13 cellular contexts compared by ENCODE assay signal in genomic region chr10:4270116-4270515, GRCh38.
DNase-seq lines count a peak whose midpoint lies in the region; ATAC-seq and TF ChIP-seq lines count a peak whose summit lies in the region.
"Had no signal": no experiment of that assay in that cellular context is flagged by ENCODE, and none has a peak within 500 bp of the region (broad histone marks: within the 10 kb centered on the region; RNA-seq: fewer than 3 reads in every experiment).

No MANE protein-coding gene starts in this region.

- H3K4me3 ChIP-seq in SJCRH30: no peak overlapping the region
- no peak overlapping the region for H3K4me3 ChIP-seq in naive thymus-derived CD4-positive, alpha-beta T cell (ENCODE audit: low read length)
- no peak overlapping the region for H3K4me3 ChIP-seq in neural progenitor cell
- no peak overlapping the region for H3K4me3 ChIP-seq in uterus
- no peak overlapping the region for H3K4me3 ChIP-seq in ascending aorta
- H3K4me3 ChIP-seq: transverse colon had no signal

- peak; percentile 37 for ATAC-seq in naive thymus-derived CD4-positive, alpha-beta T cell

- H3K27me3 ChIP-seq in SJCRH30 (no peaks in the 10 kb centered on the region), neural progenitor cell (no peaks in the 10 kb centered on the region), uterus (no peaks in the 10 kb centered on the region), ascending aorta (no peaks in the 10 kb centered on the region)
- no peaks in the 10 kb centered on the region for H3K27me3 ChIP-seq in naive thymus-derived CD4-positive, alpha-beta T cell (ENCODE audit: control insufficient read depth in 2 of 2, insufficient read depth in 2 of 2, low read length in 2 of 2)
- H3K27me3 ChIP-seq: transverse colon had no signal

- H3K79me2 ChIP-seq in neural progenitor cell (ENCODE audit: low read depth): no peaks in the 10 kb centered on the region

- no peak for TF ChIP-seq POLR2A in uterus (IDR thresholded peaks at IDR 0.05)

- POLR2A ChIA-PET in naive thymus-derived CD4-positive, alpha-beta T cell (lab: Charles Lee): interaction anchor here (0.7 kb wide), 1 partner anchor 266 kb away, joined by 4 read pairs; no protein-coding TSS in a partner anchor

- intact Hi-C loops in naive thymus-derived CD4-positive, alpha-beta T cell (cut with micrococcal nuclease): no loop called here
- intact Hi-C loops in uterus (cut with DNase I; ENCODE audit: low total_unique reads) (no loop called here), posterior cingulate gyrus (cut with DNase I) (no loop called here), ascending aorta (cut with DNase I) (no loop called here)

- H3K4me1 ChIP-seq in SJCRH30 (no peaks in the 10 kb centered on the region), neural progenitor cell (no peaks in the 10 kb centered on the region), uterus (no peaks in the 10 kb centered on the region), ascending aorta (peaks cover 0 to 23% of the 10 kb centered on the region in 2 donors)
- no peaks in the 10 kb centered on the region for H3K4me1 ChIP-seq in naive thymus-derived CD4-positive, alpha-beta T cell (ENCODE audit: control insufficient read depth in 2 of 2, insufficient read depth in 2 of 2, low read length in 2 of 2)

- H3K36me3 ChIP-seq in SJCRH30: no peaks in the 10 kb centered on the region
- H3K36me3 ChIP-seq in naive thymus-derived CD4-positive, alpha-beta T cell (ENCODE audit: control insufficient read depth in 2 of 3, insufficient read depth in 3 of 3, low read length in 3 of 3): no peaks in the 10 kb centered on the region
- H3K36me3 ChIP-seq in neural progenitor cell: no peaks in the 10 kb centered on the region
- no peaks in the 10 kb centered on the region for H3K36me3 ChIP-seq in uterus
- no peaks in the 10 kb centered on the region for H3K36me3 ChIP-seq in ascending aorta
- H3K36me3 ChIP-seq: transverse colon had no signal

- no peak overlapping the region for H3K27ac ChIP-seq in SJCRH30
- no peak overlapping the region for H3K27ac ChIP-seq in naive thymus-derived CD4-positive, alpha-beta T cell (ENCODE audit: low read depth, low read length)
- H3K27ac ChIP-seq in neural progenitor cell: no peak overlapping the region
- no peak overlapping the region for H3K27ac ChIP-seq in uterus
- peak overlapping the region in 1 of 2 donors; percentile 35 for H3K27ac ChIP-seq in ascending aorta
- H3K27ac ChIP-seq: transverse colon had no signal

- no peak overlapping the region for H2AFZ ChIP-seq in neural progenitor cell (replicated peaks)

- H3K4me1 Mint-ChIP-seq in naive thymus-derived CD4-positive, alpha-beta T cell: peaks cover 0 to 11% (median 0%) of the 10 kb centered on the region in 7 donors
- no peaks in the 10 kb centered on the region for H3K4me1 Mint-ChIP-seq in neural progenitor cell

- H3K27ac Mint-ChIP-seq in naive thymus-derived CD4-positive, alpha-beta T cell: no peak overlapping the region
- no peak overlapping the region for H3K27ac Mint-ChIP-seq in neural progenitor cell

- H3K9me3 ChIP-seq in SJCRH30 (replicated peaks): no peaks in the 10 kb centered on the region
- H3K9me3 ChIP-seq in naive thymus-derived CD4-positive, alpha-beta T cell (ENCODE audit: control insufficient read depth in 2 of 3, low read length in 3 of 3): no peaks in the 10 kb centered on the region
- H3K9me3 ChIP-seq in neural progenitor cell (ENCODE audit: low read depth): peaks cover 8% of the 10 kb centered on the region
- no peaks in the 10 kb centered on the region for H3K9me3 ChIP-seq in uterus
- no peaks in the 10 kb centered on the region for H3K9me3 ChIP-seq in ascending aorta
- H3K9me3 ChIP-seq: transverse colon had no signal

- CTCF ChIA-PET in naive thymus-derived CD4-positive, alpha-beta T cell (lab: Charles Lee): no interaction called here

- H3F3A ChIP-seq in neural progenitor cell (ENCODE audit: low read depth): no peaks in the 10 kb centered on the region

- TF ChIP-seq CTCF in neural progenitor cell (IDR thresholded peaks at IDR 0.05) (no peak), uterus (IDR thresholded peaks at IDR 0.05) (no peak), ascending aorta (IDR thresholded peaks at IDR 0.05) (no peak)

- H3K9me3 Mint-ChIP-seq in naive thymus-derived CD4-positive, alpha-beta T cell: peaks cover 0 to 3% (median 0%) of the 10 kb centered on the region in 11 donors
- peaks cover 20% of the 10 kb centered on the region for H3K9me3 Mint-ChIP-seq in neural progenitor cell

- DNase-seq in GM04503 (ENCODE audit: low read depth) (peak; percentile 65), SJCRH30 (peak; percentile 22 to 46), fibroblast of peridontal ligament (ENCODE audit: extremely low read depth) (peak; percentile 89), neural progenitor cell (ENCODE audit: low spot score) (no peak), uterus (no peak), posterior cingulate gyrus (no peak), ascending aorta (ENCODE audit: low spot score in 2 of 2) (no peak)
- DNase-seq in naive thymus-derived CD4-positive, alpha-beta T cell: no peak
- DNase-seq: activated CD8-positive, alpha-beta memory T cell treated with anti-CD3 and anti-CD28 coated beads, Interleukin-2, amount 50 U/mL, for 4 hours; effector CD4-positive, alpha-beta T cell; NCI-H1048; SHP77 treated with DMSO at 0.1 percent for 48 hours; transverse colon had no signal

- H4K20me1 ChIP-seq in neural progenitor cell (ENCODE audit: low read depth): no peaks in the 10 kb centered on the region

- no peak overlapping the region for H3K4me2 ChIP-seq in neural progenitor cell

- H3K4me3 Mint-ChIP-seq in naive thymus-derived CD4-positive, alpha-beta T cell: no peak overlapping the region
- H3K4me3 Mint-ChIP-seq in neural progenitor cell: no peak overlapping the region

- H3K36me3 Mint-ChIP-seq in naive thymus-derived CD4-positive, alpha-beta T cell: no peaks in the 10 kb centered on the region
- peaks cover 3% of the 10 kb centered on the region for H3K36me3 Mint-ChIP-seq in neural progenitor cell

- H3K9ac ChIP-seq in neural progenitor cell: no peak overlapping the region

- H3K27me3 Mint-ChIP-seq in naive thymus-derived CD4-positive, alpha-beta T cell: peaks cover 0 to 24% (median 6%) of the 10 kb centered on the region in 5 donors
- H3K27me3 Mint-ChIP-seq in neural progenitor cell (ENCODE audit: insufficient read depth, low read depth): peaks cover 2% of the 10 kb centered on the region

Comparison
In these comparisons a context has a peak if more than half of its experiments do, and no peak if none do; other contexts are left out.
1. DNase-seq: peak in GM04503 (single experiment), SJCRH30 (2 of 2) and fibroblast of peridontal ligament (single experiment); none in naive thymus-derived CD4-positive, alpha-beta T cell (0 of 9), neural progenitor cell (single experiment), uterus (0 of 2), posterior cingulate gyrus (0 of 10) and ascending aorta (0 of 2).